8 cellular contexts compared by ENCODE assay signal in genomic region chr7:134778941-134779740, GRCh38. TPM values are rescaled to one million over a fixed set of nuclear protein-coding genes. Genes with fewer than 3 reads are reported as not detected.
DNase-seq lines count a peak whose midpoint lies in the region; ATAC-seq and TF ChIP-seq lines count a peak whose summit lies in the region.

TSS of gene CALD1 (plus strand) at chr7:134779634. CDS start at chr7:134867734, 88,100 bp downstream.

- CTCF ChIA-PET in GM10248 (lab: Yijun Ruan, JAX), result no interaction called here

- H3K9ac ChIP-seq in neural progenitor cell, result peak within 1 kb of the TSS; percentile 25

- no peaks in the 10 kb centered on the region for H3K36me3 ChIP-seq in neural progenitor cell

- no peaks in the 10 kb centered on the region for H3K27me3 ChIP-seq in neural progenitor cell

- peak within 1 kb of the TSS; percentile 84 for H3K4me2 ChIP-seq in neural progenitor cell

- H2AFZ ChIP-seq in neural progenitor cell (replicated peaks), result peak within 1 kb of the TSS; percentile 81

- in situ Hi-C loops in GM13976 (cut with MboI; ENCODE audit: low sequenced_read_pairs, unreplicated experiment), result no loop called here

- POLR2A ChIA-PET in GM10248 (lab: Yijun Ruan, JAX), result no interaction called here

- peaks cover 22% of the 10 kb centered on the region for H3K4me1 ChIP-seq in neural progenitor cell

- peak within 1 kb of the TSS; percentile 52 for H3K4me3 ChIP-seq in neural progenitor cell

- H3K9me3 ChIP-seq in neural progenitor cell (ENCODE audit: low read depth), result no peaks in the 10 kb centered on the region

- peaks cover 13% of the 10 kb centered on the region for H3K79me2 ChIP-seq in neural progenitor cell (ENCODE audit: low read depth)

- DNase-seq in GM04503 (ENCODE audit: low read depth), result peak; percentile 99
- DNase-seq in SW 1271 (lab: John Stamatoyannopoulos, UW), result peak; percentile 80 to 83
- peak; percentile 87 for DNase-seq in foreskin melanocyte
- peak; percentile 88 for DNase-seq in neural progenitor cell (ENCODE audit: low spot score)
- DNase-seq in natural killer cell treated with Interleukin-12 subunit alpha and Interleukin-12 subunit beta and Interleukin-15 and Interleukin-18, amount 100 ng/mL, for 72 hours (ENCODE audit: low spot score), result no peak
- no peak for DNase-seq in NCI-H2171 treated with DMSO at 0.1 percent for 48 hours (lab: John Stamatoyannopoulos, UW)
- no peak for DNase-seq in GM13976 (ENCODE audit: low spot score)
- DNase-seq in GM10248 (ENCODE audit: extremely low spot score), result no peak

- no peaks in the 10 kb centered on the region for H3K36me3 Mint-ChIP-seq in neural progenitor cell
- no peaks in the 10 kb centered on the region for H3K36me3 Mint-ChIP-seq in natural killer cell treated with Interleukin-12 subunit alpha and Interleukin-12 subunit beta and Interleukin-15 and Interleukin-18, amount 100 ng/mL, for 72 hours

- H3K27ac ChIP-seq in neural progenitor cell, result peak within 1 kb of the TSS; percentile 19

- H3F3A ChIP-seq in neural progenitor cell (ENCODE audit: low read depth), result peaks cover 13% of the 10 kb centered on the region

- no peak for ATAC-seq in natural killer cell treated with Interleukin-12 subunit alpha and Interleukin-12 subunit beta and Interleukin-15 and Interleukin-18, amount 100 ng/mL, for 72 hours

- H3K27me3 Mint-ChIP-seq in neural progenitor cell (ENCODE audit: insufficient read depth, low read depth), result no peaks in the 10 kb centered on the region
- H3K27me3 Mint-ChIP-seq in natural killer cell treated with Interleukin-12 subunit alpha and Interleukin-12 subunit beta and Interleukin-15 and Interleukin-18, amount 100 ng/mL, for 72 hours, result peaks cover 14 to 45% of the 10 kb centered on the region in 2 donors

- peak within 1 kb of the TSS; percentile 97 for H3K27ac Mint-ChIP-seq in neural progenitor cell
- H3K27ac Mint-ChIP-seq in natural killer cell treated with Interleukin-12 subunit alpha and Interleukin-12 subunit beta and Interleukin-15 and Interleukin-18, amount 100 ng/mL, for 72 hours, result no peak within 1 kb of the TSS

- peak within 1 kb of the TSS; percentile 91 for H3K4me3 Mint-ChIP-seq in neural progenitor cell
- no peak within 1 kb of the TSS for H3K4me3 Mint-ChIP-seq in natural killer cell treated with Interleukin-12 subunit alpha and Interleukin-12 subunit beta and Interleukin-15 and Interleukin-18, amount 100 ng/mL, for 72 hours

- TF ChIP-seq CTCF in neural progenitor cell (IDR thresholded peaks at IDR 0.05) (no peak), GM13976 (IDR thresholded peaks at IDR 0.05; ENCODE audit: borderline replicate concordance, control extremely low read depth, extremely low read depth, insufficient read depth, missing control alignments) (no peak), GM10248 (IDR thresholded peaks at IDR 0.05; ENCODE audit: control extremely low read depth, extremely low read depth, low read depth, missing control alignments) (no peak)

- no peaks in the 10 kb centered on the region for H3K9me3 Mint-ChIP-seq in neural progenitor cell
- H3K9me3 Mint-ChIP-seq in natural killer cell treated with Interleukin-12 subunit alpha and Interleukin-12 subunit beta and Interleukin-15 and Interleukin-18, amount 100 ng/mL, for 72 hours, result no peaks in the 10 kb centered on the region

- H3K4me1 Mint-ChIP-seq in neural progenitor cell, result peaks cover 33% of the 10 kb centered on the region
- no peaks in the 10 kb centered on the region for H3K4me1 Mint-ChIP-seq in natural killer cell treated with Interleukin-12 subunit alpha and Interleukin-12 subunit beta and Interleukin-15 and Interleukin-18, amount 100 ng/mL, for 72 hours (ENCODE audit: low read depth in 2 of 2)

- H4K20me1 ChIP-seq in neural progenitor cell (ENCODE audit: low read depth), result no peaks in the 10 kb centered on the region

RNA-seq across cellular contexts. Expression of gene CALD1, which starts in this region (rescaled TPM):
- total RNA-seq in neural progenitor cell (ENCODE audit: low replicate concordance), result 90.2 and 118 TPM in 2 replicates
- under 1 TPM; 0.11 to 0.40 TPM for total RNA-seq in natural killer cell treated with Interleukin-12 subunit alpha and Interleukin-12 subunit beta and Interleukin-15 and Interleukin-18, amount 100 ng/mL, for 72 hours

Comparison
In these comparisons a context has a peak if more than half of its experiments do, and no peak if none do; other contexts are left out.
1. RNA of gene CALD1 (total RNA-seq): 90.2 to 118 TPM in neural progenitor cell; 0.11 to 0.40 TPM in natural killer cell treated with Interleukin-12 subunit alpha and Interleukin-12 subunit beta and Interleukin-15 and Interleukin-18, amount 100 ng/mL, for 72 hours; every median in the first group is over 10 times any median in the second.
2. DNase-seq: peak in GM04503 (single experiment), SW 1271 (2 of 2), foreskin melanocyte (single experiment) and neural progenitor cell (single experiment); none in natural killer cell treated with Interleukin-12 subunit alpha and Interleukin-12 subunit beta and Interleukin-15 and Interleukin-18, amount 100 ng/mL, for 72 hours (single experiment), NCI-H2171 treated with DMSO at 0.1 percent for 48 hours (single experiment), GM13976 (single experiment) and GM10248 (single experiment).